ENCODE assay signal across 8 cellular contexts in genomic region chr2:65320042-65320711, GRCh38.
DNase-seq lines count a peak whose midpoint lies in the region; ATAC-seq and TF ChIP-seq lines count a peak whose summit lies in the region.

No MANE protein-coding gene starts in this region.

- no peaks in the 10 kb centered on the region for H3K36me3 ChIP-seq in hepatocyte (replicated peaks; ENCODE audit: insufficient read depth, low read depth)

- TF ChIP-seq CTCF in activated CD8-positive, alpha-beta T cell treated with anti-CD3 and anti-CD28 coated beads for 36 hours (IDR thresholded peaks at IDR 0.05) = no peak
- TF ChIP-seq CTCF in hepatocyte (IDR thresholded peaks at IDR 0.05; ENCODE audit: poor library complexity) = peak; percentile 30

- peak overlapping the region; percentile 36 for H3K4me2 ChIP-seq in hepatocyte

- 78% methylated on average over 9 of the region's 9 CpGs for WGBS in hepatocyte (ENCODE audit: low lambda C conversion rate, missing lambda C conversion rate)

- no peak overlapping the region for H2AFZ ChIP-seq in hepatocyte

- no peak overlapping the region for H3K4me3 Mint-ChIP-seq in activated CD8-positive, alpha-beta T cell treated with anti-CD3 and anti-CD28 coated beads for 36 hours

- CTCF ChIA-PET in activated CD8-positive, alpha-beta T cell treated with anti-CD3 and anti-CD28 coated beads for 36 hours (lab: Charles Lee) = interaction anchor here (0.7 to 2.9 kb wide), 13 partner anchors 9 to 118 kb away, joined by 3 to 11 read pairs (median 4); no protein-coding TSS in a partner anchor

- no peaks in the 10 kb centered on the region for H4K20me1 ChIP-seq in hepatocyte (ENCODE audit: insufficient read depth, poor library complexity, severe bottlenecking)

- H3K27ac Mint-ChIP-seq in activated CD8-positive, alpha-beta T cell treated with anti-CD3 and anti-CD28 coated beads for 36 hours = peak overlapping the region; percentile 64

- no peaks in the 10 kb centered on the region for H3K9me3 Mint-ChIP-seq in activated CD8-positive, alpha-beta T cell treated with anti-CD3 and anti-CD28 coated beads for 36 hours

- peak; percentile 99 for DNase-seq in ELR (ENCODE audit: low read depth)
- peak; percentile 48 for DNase-seq in activated CD8-positive, alpha-beta T cell treated with anti-CD3 and anti-CD28 coated beads for 36 hours
- peak; percentile 69 for DNase-seq in hepatocyte (ENCODE audit: low spot score)
- DNase-seq in NCI-H69 (lab: John Stamatoyannopoulos, UW) = no peak
- DNase-seq in SKM-1 (lab: John Stamatoyannopoulos, UW; ENCODE audit: unreplicated experiment) = no peak
- no peak for DNase-seq in NCI-H128 (lab: John Stamatoyannopoulos, UW; ENCODE audit: unreplicated experiment)

- intact Hi-C loops in activated CD8-positive, alpha-beta T cell treated with anti-CD3 and anti-CD28 coated beads for 36 hours (cut with micrococcal nuclease) = no loop called here

- H3K4me1 ChIP-seq in hepatocyte (ENCODE audit: insufficient read depth) = peaks cover 18% of the 10 kb centered on the region

- POLR2A ChIA-PET in activated CD8-positive, alpha-beta T cell treated with anti-CD3 and anti-CD28 coated beads for 36 hours (lab: Charles Lee) = interaction anchor here (1.1 to 1.7 kb wide), 7 partner anchors 16 to 117 kb away, joined by 3 to 13 read pairs (median 4); partner anchors contain the start of gene ACTR2

- H3K9me3 ChIP-seq in hepatocyte (ENCODE audit: low read depth) = no peaks in the 10 kb centered on the region

- ATAC-seq in GM19438 (IDR thresholded peaks at IDR 0.05; ENCODE audit: low read depth, unreplicated experiment) (peak; percentile 58), HG03354 (IDR thresholded peaks at IDR 0.05; ENCODE audit: poor library complexity, severe bottlenecking, unreplicated experiment) (peak; percentile 65)
- peak; percentile 87 for ATAC-seq in activated CD8-positive, alpha-beta T cell treated with anti-CD3 and anti-CD28 coated beads for 36 hours

- no peaks in the 10 kb centered on the region for H3K79me2 ChIP-seq in hepatocyte

- H3K36me3 Mint-ChIP-seq in activated CD8-positive, alpha-beta T cell treated with anti-CD3 and anti-CD28 coated beads for 36 hours (ENCODE audit: low read depth) = no peaks in the 10 kb centered on the region

- no peaks in the 10 kb centered on the region for H3K9me2 ChIP-seq in hepatocyte (replicated peaks; ENCODE audit: insufficient read depth)

- H3K27me3 ChIP-seq in hepatocyte = no peaks in the 10 kb centered on the region

- no peaks in the 10 kb centered on the region for H3K27me3 Mint-ChIP-seq in activated CD8-positive, alpha-beta T cell treated with anti-CD3 and anti-CD28 coated beads for 36 hours

- H3K4me3 ChIP-seq in hepatocyte = no peak overlapping the region

- peak overlapping the region; percentile 97 for H3K27ac ChIP-seq in hepatocyte

- peaks cover 20% of the 10 kb centered on the region for H3K4me1 Mint-ChIP-seq in activated CD8-positive, alpha-beta T cell treated with anti-CD3 and anti-CD28 coated beads for 36 hours (ENCODE audit: low read depth)

Comparison
In these comparisons a context has a peak if more than half of its experiments do, and no peak if none do; other contexts are left out.
1. DNase-seq: peak in ELR (single experiment), activated CD8-positive, alpha-beta T cell treated with anti-CD3 and anti-CD28 coated beads for 36 hours (single experiment) and hepatocyte (single experiment); none in NCI-H69 (single experiment), SKM-1 (single experiment) and NCI-H128 (single experiment).
2. Peak in every context shown above with its lines, with median percentiles within 50 percentile points of each other: ATAC-seq.